ENCODE assay signal across 19 cellular contexts in the genomic region with DNA sequence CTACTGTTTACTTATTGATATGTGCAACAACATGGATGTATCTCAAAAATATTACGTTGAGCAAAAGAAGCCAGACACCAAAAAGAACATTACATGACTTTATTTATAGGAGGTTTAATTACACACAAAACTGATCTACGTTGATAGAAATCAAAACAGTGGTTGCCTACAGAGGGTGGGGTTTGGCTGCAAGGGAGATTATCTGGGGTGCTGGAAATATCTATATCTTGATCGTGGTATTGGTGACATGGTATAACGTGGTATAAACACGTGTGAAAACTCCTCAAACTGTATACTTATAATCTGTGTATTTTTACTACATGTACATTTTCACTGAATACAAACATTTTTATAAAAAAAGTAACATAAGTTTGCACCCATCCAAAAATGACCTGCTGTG. TPM values are rescaled to one million over a fixed set of nuclear protein-coding genes. Genes with fewer than 3 reads are reported as not detected.
"Had no signal": no experiment of that assay in that cellular context is flagged by ENCODE, and none has a peak within 500 bp of the region (broad histone marks: within the 10 kb centered on the region; RNA-seq: fewer than 3 reads in every experiment).

No MANE protein-coding gene starts in this region.

- H2AFZ ChIP-seq: hepatocyte had no signal

- H3K27me3 Mint-ChIP-seq: stimulated activated naive B cell treated with anti-CD40 and anti-IgM and Interleukin-4, amounts not matched to agents 10 μg/mL and 1 μg/mL and 100 μg/mL, for 72 hours had no signal

- H3K9me3 Mint-ChIP-seq: stimulated activated naive B cell treated with anti-CD40 and anti-IgM and Interleukin-4, amounts not matched to agents 10 μg/mL and 1 μg/mL and 100 μg/mL, for 72 hours had no signal

- H3K4me3 Mint-ChIP-seq: stimulated activated naive B cell treated with anti-CD40 and anti-IgM and Interleukin-4, amounts not matched to agents 10 μg/mL and 1 μg/mL and 100 μg/mL, for 72 hours had no signal

- ATAC-seq: foreskin keratinocyte; left colon; left ventricle myocardium superior; stimulated activated naive B cell treated with anti-CD40 and anti-IgM and Interleukin-4, amounts not matched to agents 10 μg/mL and 1 μg/mL and 100 μg/mL, for 72 hours had no signal

- H3K36me3 ChIP-seq: right atrium auricular region, sigmoid colon, stomach, thoracic aorta, transverse colon had no signal

- H3K27ac Mint-ChIP-seq: stimulated activated naive B cell treated with anti-CD40 and anti-IgM and Interleukin-4, amounts not matched to agents 10 μg/mL and 1 μg/mL and 100 μg/mL, for 72 hours had no signal

- H3K4me3 ChIP-seq: hepatocyte, lung, right atrium auricular region, sigmoid colon, skin epidermis, stomach, thoracic aorta, transverse colon had no signal

- H3K36me3 Mint-ChIP-seq: stimulated activated naive B cell treated with anti-CD40 and anti-IgM and Interleukin-4, amounts not matched to agents 10 μg/mL and 1 μg/mL and 100 μg/mL, for 72 hours had no signal

- DNase-seq: foreskin keratinocyte; head of caudate nucleus; left colon; left ventricle myocardium superior; mesenchymal stem cell; midbrain; sigmoid colon; stimulated activated CD4-positive, alpha-beta T cell treated with anti-CD3 and anti-CD28 coated beads, Interleukin-2, amount 100 ng/mL, for 24 hours; stimulated activated CD4-positive, alpha-beta T cell treated with anti-CD3 and anti-CD28 coated beads, Interleukin-4, amount 100 ng/mL, for 4 hours; stimulated activated naive B cell treated with anti-CD40 and anti-IgM and Interleukin-4, amounts not matched to agents 10 μg/mL and 1 μg/mL and 100 μg/mL, for 72 hours; stomach; substantia nigra; transverse colon had no signal

- H3K4me1 ChIP-seq: foreskin keratinocyte, right atrium auricular region, sigmoid colon, stomach, transverse colon had no signal

- H3K27ac ChIP-seq: foreskin keratinocyte, hepatocyte, right atrium auricular region, sigmoid colon, skin epidermis, stomach, thoracic aorta, transverse colon had no signal

- H3K79me2 ChIP-seq: hepatocyte had no signal

- H3K27me3 ChIP-seq: hepatocyte, right atrium auricular region, sigmoid colon, stomach, transverse colon had no signal

- H3K9me3 ChIP-seq: right atrium auricular region, sigmoid colon, thoracic aorta had no signal

- H3K4me2 ChIP-seq: hepatocyte had no signal

RNA-seq across cellular contexts. Expression of a gene that starts 38.9 kb away (rescaled TPM):
- total RNA-seq: osteocyte had no signal
